Comparison of ENCODE assay signal across 1 cellular context in genomic region chr7:102395958-102396709, GRCh38.
TF ChIP-seq lines count a peak whose summit lies in the region.

A gene with protein sequence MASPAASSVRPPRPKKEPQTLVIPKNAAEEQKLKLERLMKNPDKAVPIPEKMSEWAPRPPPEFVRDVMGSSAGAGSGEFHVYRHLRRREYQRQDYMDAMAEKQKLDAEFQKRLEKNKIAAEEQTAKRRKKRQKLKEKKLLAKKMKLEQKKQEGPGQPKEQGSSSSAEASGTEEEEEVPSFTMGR (plus strand): TSS chr7:102396363. CDS start chr7:102396412, 49 bp downstream.

TF ChIP-seq in HepG2, 621 proteins besides CTCF, POLR2A, EP300 and RAD21 (continued from another document and continues in another):
- TF ChIP-seq NCOA2 (CRISPR knock-in tag; IDR thresholded peaks at IDR 0.05) = 0 out of 2 replicates have a peak, but pooled peaks have one; percentile 13
- TF ChIP-seq, protein P1, sequence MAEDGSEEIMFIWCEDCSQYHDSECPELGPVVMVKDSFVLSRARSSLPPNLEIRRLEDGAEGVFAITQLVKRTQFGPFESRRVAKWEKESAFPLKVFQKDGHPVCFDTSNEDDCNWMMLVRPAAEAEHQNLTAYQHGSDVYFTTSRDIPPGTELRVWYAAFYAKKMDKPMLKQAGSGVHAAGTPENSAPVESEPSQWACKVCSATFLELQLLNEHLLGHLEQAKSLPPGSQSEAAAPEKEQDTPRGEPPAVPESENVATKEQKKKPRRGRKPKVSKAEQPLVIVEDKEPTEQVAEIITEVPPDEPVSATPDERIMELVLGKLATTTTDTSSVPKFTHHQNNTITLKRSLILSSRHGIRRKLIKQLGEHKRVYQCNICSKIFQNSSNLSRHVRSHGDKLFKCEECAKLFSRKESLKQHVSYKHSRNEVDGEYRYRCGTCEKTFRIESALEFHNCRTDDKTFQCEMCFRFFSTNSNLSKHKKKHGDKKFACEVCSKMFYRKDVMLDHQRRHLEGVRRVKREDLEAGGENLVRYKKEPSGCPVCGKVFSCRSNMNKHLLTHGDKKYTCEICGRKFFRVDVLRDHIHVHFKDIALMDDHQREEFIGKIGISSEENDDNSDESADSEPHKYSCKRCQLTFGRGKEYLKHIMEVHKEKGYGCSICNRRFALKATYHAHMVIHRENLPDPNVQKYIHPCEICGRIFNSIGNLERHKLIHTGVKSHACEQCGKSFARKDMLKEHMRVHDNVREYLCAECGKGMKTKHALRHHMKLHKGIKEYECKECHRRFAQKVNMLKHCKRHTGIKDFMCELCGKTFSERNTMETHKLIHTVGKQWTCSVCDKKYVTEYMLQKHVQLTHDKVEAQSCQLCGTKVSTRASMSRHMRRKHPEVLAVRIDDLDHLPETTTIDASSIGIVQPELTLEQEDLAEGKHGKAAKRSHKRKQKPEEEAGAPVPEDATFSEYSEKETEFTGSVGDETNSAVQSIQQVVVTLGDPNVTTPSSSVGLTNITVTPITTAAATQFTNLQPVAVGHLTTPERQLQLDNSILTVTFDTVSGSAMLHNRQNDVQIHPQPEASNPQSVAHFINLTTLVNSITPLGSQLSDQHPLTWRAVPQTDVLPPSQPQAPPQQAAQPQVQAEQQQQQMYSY (CRISPR knock-in tag; IDR thresholded peaks at IDR 0.05) = no peak
- peak; percentile 75 for TF ChIP-seq HDAC1 (CRISPR knock-in tag; IDR thresholded peaks at IDR 0.05)
- peak; percentile 18; the same call in 1 of the 2 replicates for TF ChIP-seq RFXAP (CRISPR knock-in tag; IDR thresholded peaks at IDR 0.05; ENCODE audit: borderline replicate concordance)
- no peak for TF ChIP-seq CHCHD3 (CRISPR knock-in tag; IDR thresholded peaks at IDR 0.05)
- TF ChIP-seq SP2 (CRISPR knock-in tag; IDR thresholded peaks at IDR 0.05) = no peak
- TF ChIP-seq ISL2 (CRISPR knock-in tag; IDR thresholded peaks at IDR 0.05) = peak; percentile 52; the same call in 1 of the 2 replicates
- 0 out of 2 replicates have a peak, but pooled peaks have one; percentile 68 for TF ChIP-seq ZNF775 (CRISPR knock-in tag; IDR thresholded peaks at IDR 0.05; ENCODE audit: borderline replicate concordance)
- 0 out of 2 replicates have a peak, but pooled peaks have one; percentile 40 for TF ChIP-seq ZNF292 (CRISPR knock-in tag; IDR thresholded peaks at IDR 0.05; ENCODE audit: borderline replicate concordance, low read depth)
- TF ChIP-seq HNF1A (IDR thresholded peaks at IDR 0.05; ENCODE audit: low read depth) = 0 out of 2 replicates have a peak, but pooled peaks have one; percentile 25
- TF ChIP-seq HNF1A (CRISPR knock-in tag; IDR thresholded peaks at IDR 0.05; ENCODE audit: borderline replicate concordance) = no peak; the same call in 1 of the 2 replicates
- no peak for TF ChIP-seq NONO (IDR thresholded peaks at IDR 0.05)
- peak; percentile 64; the same call in 1 of the 2 replicates for TF ChIP-seq NONO (CRISPR knock-in tag; conservative IDR thresholded peaks at IDR 0.05)
- no peak for TF ChIP-seq ARHGAP35 (CRISPR knock-in tag; IDR thresholded peaks at IDR 0.05; ENCODE audit: borderline replicate concordance)
- no peak for TF ChIP-seq PBX3 (CRISPR knock-in tag; IDR thresholded peaks at IDR 0.05; ENCODE audit: borderline replicate concordance)
- TF ChIP-seq ARID4A (CRISPR knock-in tag; IDR thresholded peaks at IDR 0.05; ENCODE audit: borderline replicate concordance) = peak; percentile 79; the same call in 1 of the 2 replicates
- TF ChIP-seq HDAC2 (CRISPR knock-in tag; IDR thresholded peaks at IDR 0.05) = no peak
- TF ChIP-seq, protein P2, sequence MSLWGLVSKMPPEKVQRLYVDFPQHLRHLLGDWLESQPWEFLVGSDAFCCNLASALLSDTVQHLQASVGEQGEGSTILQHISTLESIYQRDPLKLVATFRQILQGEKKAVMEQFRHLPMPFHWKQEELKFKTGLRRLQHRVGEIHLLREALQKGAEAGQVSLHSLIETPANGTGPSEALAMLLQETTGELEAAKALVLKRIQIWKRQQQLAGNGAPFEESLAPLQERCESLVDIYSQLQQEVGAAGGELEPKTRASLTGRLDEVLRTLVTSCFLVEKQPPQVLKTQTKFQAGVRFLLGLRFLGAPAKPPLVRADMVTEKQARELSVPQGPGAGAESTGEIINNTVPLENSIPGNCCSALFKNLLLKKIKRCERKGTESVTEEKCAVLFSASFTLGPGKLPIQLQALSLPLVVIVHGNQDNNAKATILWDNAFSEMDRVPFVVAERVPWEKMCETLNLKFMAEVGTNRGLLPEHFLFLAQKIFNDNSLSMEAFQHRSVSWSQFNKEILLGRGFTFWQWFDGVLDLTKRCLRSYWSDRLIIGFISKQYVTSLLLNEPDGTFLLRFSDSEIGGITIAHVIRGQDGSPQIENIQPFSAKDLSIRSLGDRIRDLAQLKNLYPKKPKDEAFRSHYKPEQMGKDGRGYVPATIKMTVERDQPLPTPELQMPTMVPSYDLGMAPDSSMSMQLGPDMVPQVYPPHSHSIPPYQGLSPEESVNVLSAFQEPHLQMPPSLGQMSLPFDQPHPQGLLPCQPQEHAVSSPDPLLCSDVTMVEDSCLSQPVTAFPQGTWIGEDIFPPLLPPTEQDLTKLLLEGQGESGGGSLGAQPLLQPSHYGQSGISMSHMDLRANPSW (CRISPR knock-in tag; IDR thresholded peaks at IDR 0.05; ENCODE audit: borderline replicate concordance) = peak; percentile 71; the same call in 1 of the 2 replicates
- TF ChIP-seq ZBTB25 (CRISPR knock-in tag; IDR thresholded peaks at IDR 0.05) = peak; percentile 29; the same call in 1 of the 2 replicates
- no peak for TF ChIP-seq E2F5 (CRISPR knock-in tag; conservative IDR thresholded peaks at IDR 0.05)
- peak; percentile 78 for TF ChIP-seq GMEB1 (CRISPR knock-in tag; IDR thresholded peaks at IDR 0.05; ENCODE audit: borderline replicate concordance)
- peak; percentile 69; the same call in 1 of the 2 replicates for TF ChIP-seq MTA1 (CRISPR knock-in tag; IDR thresholded peaks at IDR 0.05; ENCODE audit: borderline replicate concordance)
- TF ChIP-seq SP4 (CRISPR knock-in tag; IDR thresholded peaks at IDR 0.05) = peak; percentile 30; the same call in 1 of the 2 replicates
- TF ChIP-seq ZNF362 (CRISPR knock-in tag; IDR thresholded peaks at IDR 0.05; ENCODE audit: borderline replicate concordance) = 0 out of 2 replicates have a peak, but pooled peaks have one; percentile 26
- peak; percentile 13 for TF ChIP-seq XRCC5 (optimal IDR thresholded peaks at IDR 0.05; ENCODE audit: low read length)
- no peak for TF ChIP-seq FLYWCH1 (CRISPR knock-in tag; IDR thresholded peaks at IDR 0.05)
- TF ChIP-seq ZNF614 (CRISPR knock-in tag; IDR thresholded peaks at IDR 0.05; ENCODE audit: borderline replicate concordance) = peak; percentile 49; the same call in 1 of the 2 replicates
- TF ChIP-seq ZNF619 (CRISPR knock-in tag; IDR thresholded peaks at IDR 0.05) = peak; percentile 58; the same call in 1 of the 2 replicates
